11 cellular contexts compared by ENCODE assay signal in the genomic region with DNA sequence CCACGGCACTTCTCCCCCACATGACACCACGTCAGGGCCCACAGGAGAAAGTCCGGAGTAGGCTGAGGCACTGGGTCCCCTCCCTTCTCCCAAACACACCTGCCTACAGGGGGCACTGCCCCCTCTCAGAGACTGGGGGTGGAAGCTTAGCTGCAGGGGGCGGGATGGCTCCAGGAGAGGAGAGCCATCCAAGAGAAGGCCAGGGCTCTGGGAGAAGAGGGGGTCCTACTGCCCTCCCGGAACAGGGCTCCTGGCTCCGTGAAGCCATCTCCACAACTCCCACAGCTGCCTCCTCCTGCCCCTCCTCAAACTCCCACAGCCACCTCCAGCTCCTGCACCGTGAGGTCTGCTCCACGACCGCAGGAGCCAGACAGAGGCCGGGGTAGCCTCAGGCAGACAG. TPM values are rescaled to one million over a fixed set of nuclear protein-coding genes. Genes with fewer than 3 reads are reported as not detected.
A peak's percentile ranks its signal among the peaks of the same experiment; 100 is the strongest.
DNase-seq lines count a peak whose midpoint lies in the region; ATAC-seq, FAIRE-seq and TF ChIP-seq lines count a peak whose summit lies in the region.
"Not testable (repeated sequence)": the region's sequence is repeated elsewhere in the genome, so short reads cannot be mapped to it uniquely, and the experiment has no call there.
"Had no signal": no experiment of that assay in that cellular context is flagged by ENCODE, and none has a peak within 500 bp of the region (broad histone marks: within the 10 kb centered on the region; RNA-seq: fewer than 3 reads in every experiment).

No MANE protein-coding gene starts in this region.

- not testable (repeated sequence) for H3K27ac ChIP-seq in GM23338 (ENCODE audit: low read depth); endodermal cell (ENCODE audit: low read depth, low read length); kidney (ENCODE audit: low read depth in 2 of 2, low read length in 2 of 2)

- H4K20me1 ChIP-seq in GM23338 (replicated peaks; ENCODE audit: insufficient read depth) = not testable (repeated sequence)

- H3K27me3 Mint-ChIP-seq in GM23338 (ENCODE audit: insufficient read depth, low read depth, poor library complexity); activated CD4-positive, alpha-beta T cell treated with anti-CD3 and anti-CD28 coated beads, Interleukin-2, amount 10 ng/mL, durations not matched to agents 24 days and 14 days; activated T-cell treated with anti-CD3 and anti-CD28 coated beads, Interleukin-2, amount 50 U/mL, for 24 hours; endodermal cell (ENCODE audit: insufficient read depth); glutamatergic neuron (ENCODE audit: unreplicated experiment): not testable (repeated sequence)

- not testable (repeated sequence) for H2AFZ ChIP-seq in GM23338

- H3K79me2 ChIP-seq in GM23338 (replicated peaks; ENCODE audit: insufficient read depth) = not testable (repeated sequence)

- not testable (repeated sequence) for H3F3A ChIP-seq in GM23338 (replicated peaks; ENCODE audit: low read depth)

- DNase-seq in GM23338 (ENCODE audit: low spot score) (peak; percentile 21), endodermal cell (peak; percentile 42), glutamatergic neuron (peak; percentile 12), kidney (peak; percentile 45), mesenteric fat pad (ENCODE audit: low spot score) (peak; percentile 68), posterior vena cava (ENCODE audit: low spot score) (peak; percentile 65)
- DNase-seq in activated CD4-positive, alpha-beta T cell treated with anti-CD3 and anti-CD28 coated beads, Interleukin-2, amount 10 ng/mL, durations not matched to agents 24 days and 14 days = peak; percentile 54
- DNase-seq in activated T-cell treated with anti-CD3 and anti-CD28 coated beads, Interleukin-2, amount 50 U/mL, for 24 hours = peak; percentile 27

- H3K4me3 Mint-ChIP-seq in GM23338; activated CD4-positive, alpha-beta T cell treated with anti-CD3 and anti-CD28 coated beads, Interleukin-2, amount 10 ng/mL, durations not matched to agents 24 days and 14 days; activated T-cell treated with anti-CD3 and anti-CD28 coated beads, Interleukin-2, amount 50 U/mL, for 24 hours; endodermal cell; glutamatergic neuron (ENCODE audit: unreplicated experiment): not testable (repeated sequence)

- H3K36me3 Mint-ChIP-seq in GM23338 (ENCODE audit: low read depth); activated CD4-positive, alpha-beta T cell treated with anti-CD3 and anti-CD28 coated beads, Interleukin-2, amount 10 ng/mL, durations not matched to agents 24 days and 14 days (ENCODE audit: low read depth); activated T-cell treated with anti-CD3 and anti-CD28 coated beads, Interleukin-2, amount 50 U/mL, for 24 hours (ENCODE audit: low read depth); endodermal cell (ENCODE audit: low read depth); glutamatergic neuron (ENCODE audit: unreplicated experiment): not testable (repeated sequence)

- not testable (repeated sequence) for H3K9me3 Mint-ChIP-seq in GM23338; activated CD4-positive, alpha-beta T cell treated with anti-CD3 and anti-CD28 coated beads, Interleukin-2, amount 10 ng/mL, durations not matched to agents 24 days and 14 days; activated T-cell treated with anti-CD3 and anti-CD28 coated beads, Interleukin-2, amount 50 U/mL, for 24 hours; endodermal cell; glutamatergic neuron (ENCODE audit: unreplicated experiment)

- not testable (repeated sequence) for H3K9ac ChIP-seq in endodermal cell (ENCODE audit: extremely low read depth, low read length, poor library complexity, severe bottlenecking); kidney (ENCODE audit: low read length in 2 of 2)

- not testable (repeated sequence) for H3K9me3 ChIP-seq in endodermal cell (ENCODE audit: control insufficient read depth, low read length); kidney (ENCODE audit: control insufficient read depth in 1 of 2, low read length in 2 of 2)

- TF ChIP-seq CTCF in GM23338 (conservative IDR thresholded peaks at IDR 0.05; ENCODE audit: low read depth in 2 of 2); endodermal cell (conservative IDR thresholded peaks at IDR 0.05); glutamatergic neuron (IDR thresholded peaks at IDR 0.05; ENCODE audit: partially characterized antibody, unreplicated experiment); kidney (IDR thresholded peaks at IDR 0.05; ENCODE audit: borderline replicate concordance, extremely low read depth, insufficient read depth): not testable (repeated sequence)

- ATAC-seq in GM23338 = peak; percentile 64

- not testable (repeated sequence) for H3K9me2 ChIP-seq in GM23338 (ENCODE audit: insufficient read depth)

- not testable (repeated sequence) for H3K36me3 ChIP-seq in GM23338 (ENCODE audit: insufficient read depth); endodermal cell (ENCODE audit: control insufficient read depth, insufficient read depth, low read length); kidney (ENCODE audit: control insufficient read depth in 1 of 2, insufficient read depth in 2 of 2, low read length in 2 of 2)

- not testable (repeated sequence) for H3K4me2 ChIP-seq in GM23338

- not testable (repeated sequence) for H3K27me3 ChIP-seq in GM23338 (ENCODE audit: insufficient read depth); endodermal cell (ENCODE audit: control insufficient read depth, insufficient read depth, low read length, poor library complexity, severe bottlenecking)

- not testable (repeated sequence) for H3K4me1 Mint-ChIP-seq in GM23338; activated CD4-positive, alpha-beta T cell treated with anti-CD3 and anti-CD28 coated beads, Interleukin-2, amount 10 ng/mL, durations not matched to agents 24 days and 14 days; activated T-cell treated with anti-CD3 and anti-CD28 coated beads, Interleukin-2, amount 50 U/mL, for 24 hours (ENCODE audit: low read depth); endodermal cell; glutamatergic neuron (ENCODE audit: low read depth, unreplicated experiment)

- not testable (repeated sequence) for H3K4me1 ChIP-seq in GM23338 (ENCODE audit: insufficient read depth); endodermal cell (ENCODE audit: control insufficient read depth, insufficient read depth, low read length); kidney (ENCODE audit: control insufficient read depth in 1 of 2, insufficient read depth in 1 of 2, low read depth in 1 of 2, low read length in 2 of 2)

- not testable (repeated sequence) for FAIRE-seq in kidney (lab: Jason Lieb, UNC)

- intact Hi-C loops in activated CD4-positive, alpha-beta T cell treated with anti-CD3 and anti-CD28 coated beads, Interleukin-2, amount 10 ng/mL, durations not matched to agents 24 days and 14 days (cut with micrococcal nuclease); kidney (cut with DNase I); posterior vena cava (cut with DNase I): not testable (repeated sequence)

- WGBS in endodermal cell (ENCODE audit: insufficient coverage in 1 of 2, insufficient read length in 1 of 2), 2 experiments = 60 to 89% methylated on average over 1 to 6 of the region's 10 CpGs

- not testable (repeated sequence) for H3K4me3 ChIP-seq in GM23338; endodermal cell (ENCODE audit: low read length); kidney (ENCODE audit: low read length in 2 of 2)

- H3K27ac Mint-ChIP-seq in GM23338; activated CD4-positive, alpha-beta T cell treated with anti-CD3 and anti-CD28 coated beads, Interleukin-2, amount 10 ng/mL, durations not matched to agents 24 days and 14 days; activated T-cell treated with anti-CD3 and anti-CD28 coated beads, Interleukin-2, amount 50 U/mL, for 24 hours; endodermal cell; glutamatergic neuron (ENCODE audit: unreplicated experiment): not testable (repeated sequence)

RNA-seq across cellular contexts. Expression of gene GPAT2, which starts 25.6 kb away (rescaled TPM):
- 2.0 and 2.2 TPM in 2 replicates for total RNA-seq in GM23338 (2014; rRNA removed; shearing (Covaris generic))
- polyA plus RNA-seq in GM23338 (2016; fragmentation: Nextera tagmentation; extraction: Ambion mirVana) (1.4 and 1.6 TPM in 2 replicates), kidney (ENCODE audit: insufficient read depth, low read depth, low replicate concordance) (1.1 TPM)
- 20.4 and 22.6 TPM in 2 replicates for total RNA-seq in activated CD4-positive, alpha-beta T cell treated with anti-CD3 and anti-CD28 coated beads, Interleukin-2, amount 10 ng/mL, durations not matched to agents 24 days and 14 days
- total RNA-seq in endodermal cell (under 1 TPM in 1 of 2 donors, not detected in 1; 0.33 TPM), glutamatergic neuron (ENCODE audit: unreplicated experiment) (0.47 TPM), kidney (2.7 TPM), mesenteric fat pad (9.0 TPM), posterior vena cava (1 to 10 TPM; 6.0 to 10.0 TPM)
- polyA plus RNA-seq in endodermal cell (2013, experiment 1 of 2) = not detected
- polyA plus RNA-seq in endodermal cell (2013, experiment 2 of 2) = 0.21 TPM
- total RNA-seq: Caco-2 had no signal

RNA-seq across cellular contexts. Expression of gene ADRA2B, which starts 56.0 kb away (rescaled TPM):
- total RNA-seq in GM23338 (2014; rRNA removed; shearing (Covaris generic)) = 5.9 and 7.9 TPM in 2 replicates
- polyA plus RNA-seq in GM23338 (2016; fragmentation: Nextera tagmentation; extraction: Ambion mirVana) (1.5 and 1.7 TPM in 2 replicates), kidney (ENCODE audit: insufficient read depth, low read depth, low replicate concordance) (4.8 TPM)
- 0.21 TPM in 2 replicates for total RNA-seq in activated CD4-positive, alpha-beta T cell treated with anti-CD3 and anti-CD28 coated beads, Interleukin-2, amount 10 ng/mL, durations not matched to agents 24 days and 14 days
- total RNA-seq in endodermal cell (1 to 10 TPM; 2.4 to 3.8 TPM), glutamatergic neuron (ENCODE audit: unreplicated experiment) (0.91 TPM), kidney (1.4 TPM), mesenteric fat pad (1.2 TPM), posterior vena cava (1 to 10 TPM; 4.1 to 7.1 TPM)
- 0.96 TPM for polyA plus RNA-seq in endodermal cell (2013, experiment 1 of 2)
- 1.1 TPM for polyA plus RNA-seq in endodermal cell (2013, experiment 2 of 2)
- polyA plus RNA-seq: AG04450; CD4-positive, CD25-positive, alpha-beta regulatory T cell had no signal

Comparison
In these comparisons a context has a peak if more than half of its experiments do, and no peak if none do; other contexts are left out.
1. DNase-seq: peak in every context shown above with its lines; median percentile 68 in mesenteric fat pad; 65 in posterior vena cava; 54 in activated CD4-positive, alpha-beta T cell treated with anti-CD3 and anti-CD28 coated beads, Interleukin-2, amount 10 ng/mL, durations not matched to agents 24 days and 14 days; 45 in kidney; 42 in endodermal cell; 27 in activated T-cell treated with anti-CD3 and anti-CD28 coated beads, Interleukin-2, amount 50 U/mL, for 24 hours; 21 in GM23338; 12 in glutamatergic neuron.